In the genomic region with DNA sequence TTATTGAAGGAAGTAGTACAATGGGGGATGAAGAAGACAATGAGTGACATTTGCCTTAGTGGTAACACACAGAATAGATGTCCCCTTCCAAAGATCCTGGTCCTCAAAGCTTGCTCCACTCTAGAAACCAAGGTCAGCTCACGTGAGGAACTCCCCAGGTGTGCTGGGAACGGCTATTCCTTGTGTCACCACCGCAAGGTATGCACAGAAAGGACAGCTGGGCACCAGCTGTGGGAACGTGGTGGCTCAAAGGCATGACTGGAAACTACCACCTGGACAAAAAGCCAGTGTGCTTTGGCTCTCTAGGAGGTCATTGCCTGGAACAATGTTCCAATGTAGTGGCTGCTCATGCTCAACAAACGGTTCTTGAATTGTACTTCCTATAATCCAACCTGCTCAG, we compare ENCODE assay signal across 3 cellular contexts.
"Had no signal": no experiment of that assay in that cellular context is flagged by ENCODE, and none has a peak within 500 bp of the region (broad histone marks: within the 10 kb centered on the region; RNA-seq: fewer than 3 reads in every experiment).

No MANE protein-coding gene starts in this region.

- ATAC-seq: GM12878 had no signal

- H3K4me3 ChIP-seq: GM12878 had no signal

- DNase-seq: GDM1, GF-D8 had no signal
